1 cellular context compared by ENCODE assay signal in the genomic region with DNA sequence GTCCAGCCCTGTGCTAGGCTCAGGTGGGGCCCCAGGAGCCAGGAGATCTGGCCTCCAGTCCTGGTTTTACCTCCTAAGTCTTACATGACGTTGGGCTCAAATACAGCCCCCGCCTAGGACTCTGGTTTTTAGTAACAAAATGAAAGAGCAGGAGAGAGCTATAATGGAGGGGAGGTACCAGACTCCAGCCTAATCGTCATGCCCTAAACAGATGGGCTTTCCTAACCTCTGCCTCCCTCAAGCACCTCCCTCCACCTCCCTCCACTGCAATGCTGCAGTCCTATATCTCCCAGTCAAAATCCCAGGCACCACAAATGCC.
A peak's percentile ranks its signal among the peaks of the same experiment; 100 is the strongest.
TF ChIP-seq lines count a peak whose summit lies in the region.

No MANE protein-coding gene starts in this region.

TF ChIP-seq in HEK293, 187 proteins besides CTCF, POLR2A, EP300 and RAD21 (continued from another document):
- TF ChIP-seq PRDM2 (tag by site-specific recombination; IDR thresholded peaks at IDR 0.05; ENCODE audit: borderline replicate concordance) (no peak), SP2 (tag by site-specific recombination; IDR thresholded peaks at IDR 0.05) (peak; percentile 21; the same call in 1 of the 2 replicates), ZNF654 (tag by site-specific recombination; IDR thresholded peaks at IDR 0.05; ENCODE audit: low read depth) (no peak)
